ENCODE assay signal across 23 cellular contexts in the genomic region with DNA sequence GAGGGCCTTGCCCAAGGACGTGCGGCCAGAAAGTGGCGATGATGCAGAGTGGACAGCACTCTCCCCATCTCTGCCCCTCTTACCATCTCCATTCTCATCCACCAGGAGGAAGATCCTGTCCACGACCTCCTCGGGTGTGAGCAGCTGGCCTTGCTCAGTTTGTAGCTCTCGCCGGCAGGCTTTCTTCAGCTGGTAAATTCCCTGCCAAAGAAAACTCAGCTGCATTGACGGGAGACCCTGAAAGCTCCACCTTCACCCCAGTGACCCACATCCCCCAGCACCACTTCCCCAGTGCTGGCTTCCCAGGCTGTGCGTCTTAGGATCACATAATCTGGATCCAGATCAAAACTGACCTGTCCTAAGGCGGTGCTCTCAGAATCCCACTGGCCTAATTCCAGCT. TPM values are rescaled to one million over a fixed set of nuclear protein-coding genes. Genes with fewer than 3 reads are reported as not detected.
"Had no signal": no experiment of that assay in that cellular context is flagged by ENCODE, and none has a peak within 500 bp of the region (broad histone marks: within the 10 kb centered on the region; RNA-seq: fewer than 3 reads in every experiment).

No MANE protein-coding gene starts in this region.

- H3K9me3 ChIP-seq: adrenal gland, MG63 had no signal

- H3K4me3 Mint-ChIP-seq: activated B cell treated with CpG ODN at 0.5 μM for 24 hours; activated CD4-positive, alpha-beta T cell treated with anti-CD3 and anti-CD28 coated beads, Interleukin-2, amount 10 ng/mL, durations not matched to agents 24 days and 14 days; activated naive CD8-positive, alpha-beta T cell treated with anti-CD3 and anti-CD28 coated beads, Interleukin-2, amount 10 ng/mL, durations not matched to agents 7 days and 5 days; activated T-helper 17 cell treated with anti-CD3 and anti-CD28 coated beads, Interleukin-2, amount 50 U/mL, for 72 hours; T-helper 17 cell had no signal

- H3K27ac Mint-ChIP-seq: activated B cell treated with CpG ODN at 0.5 μM for 24 hours; activated CD4-positive, alpha-beta T cell treated with anti-CD3 and anti-CD28 coated beads, Interleukin-2, amount 10 ng/mL, durations not matched to agents 24 days and 14 days; activated naive CD8-positive, alpha-beta T cell treated with anti-CD3 and anti-CD28 coated beads, Interleukin-2, amount 10 ng/mL, durations not matched to agents 7 days and 5 days; activated T-helper 17 cell treated with anti-CD3 and anti-CD28 coated beads, Interleukin-2, amount 50 U/mL, for 72 hours; T-helper 17 cell had no signal

- H3K36me3 ChIP-seq: adrenal gland, MG63 had no signal

- ATAC-seq: activated T-helper 17 cell treated with anti-CD3 and anti-CD28 coated beads, Interleukin-2, amount 50 U/mL, for 72 hours; T-helper 17 cell had no signal

- H3K27me3 Mint-ChIP-seq: activated CD4-positive, alpha-beta T cell treated with anti-CD3 and anti-CD28 coated beads, Interleukin-2, amount 10 ng/mL, durations not matched to agents 24 days and 14 days; activated naive CD8-positive, alpha-beta T cell treated with anti-CD3 and anti-CD28 coated beads, Interleukin-2, amount 10 ng/mL, durations not matched to agents 7 days and 5 days; activated T-helper 17 cell treated with anti-CD3 and anti-CD28 coated beads, Interleukin-2, amount 50 U/mL, for 72 hours had no signal

- H3K27me3 ChIP-seq: adrenal gland, MG63 had no signal

- H3K4me1 Mint-ChIP-seq: activated B cell treated with CpG ODN at 0.5 μM for 24 hours; activated CD4-positive, alpha-beta T cell treated with anti-CD3 and anti-CD28 coated beads, Interleukin-2, amount 10 ng/mL, durations not matched to agents 24 days and 14 days; activated naive CD8-positive, alpha-beta T cell treated with anti-CD3 and anti-CD28 coated beads, Interleukin-2, amount 10 ng/mL, durations not matched to agents 7 days and 5 days; activated T-helper 17 cell treated with anti-CD3 and anti-CD28 coated beads, Interleukin-2, amount 50 U/mL, for 72 hours; T-helper 17 cell had no signal

- H3K9me3 Mint-ChIP-seq: activated B cell treated with CpG ODN at 0.5 μM for 24 hours; activated CD4-positive, alpha-beta T cell treated with anti-CD3 and anti-CD28 coated beads, Interleukin-2, amount 10 ng/mL, durations not matched to agents 24 days and 14 days; activated naive CD8-positive, alpha-beta T cell treated with anti-CD3 and anti-CD28 coated beads, Interleukin-2, amount 10 ng/mL, durations not matched to agents 7 days and 5 days; activated T-helper 17 cell treated with anti-CD3 and anti-CD28 coated beads, Interleukin-2, amount 50 U/mL, for 72 hours had no signal

- H3K4me3 ChIP-seq: adrenal gland, MG63 had no signal

- H3K27ac ChIP-seq: adrenal gland had no signal

- H3K36me3 Mint-ChIP-seq: activated naive CD8-positive, alpha-beta T cell treated with anti-CD3 and anti-CD28 coated beads, Interleukin-2, amount 10 ng/mL, durations not matched to agents 7 days and 5 days had no signal

- DNase-seq: activated B cell treated with CpG ODN at 0.5 μM for 24 hours; activated CD4-positive, alpha-beta T cell treated with anti-CD3 and anti-CD28 coated beads for 1 hour; activated CD4-positive, alpha-beta T cell treated with anti-CD3 and anti-CD28 coated beads, Interleukin-2, amount 10 ng/mL, durations not matched to agents 24 days and 14 days; activated CD4-positive, alpha-beta T cell treated with anti-CD3 and anti-CD28 coated beads, Interleukin-2, amount 50 U/mL, for 48 hours; activated naive CD4-positive, alpha-beta T cell treated with anti-CD3 and anti-CD28 coated beads, Interleukin-2, amount 50 U/mL, for 16 hours; activated naive CD8-positive, alpha-beta T cell treated with anti-CD3 and anti-CD28 coated beads, Interleukin-2, amount 10 ng/mL, durations not matched to agents 7 days and 5 days; activated T-cell treated with anti-CD3 and anti-CD28 coated beads, Interleukin-2, amount 50 U/mL, for 48 hours; anterior cingulate cortex; caudate nucleus; MG63; MV-4-11; NCI-H1092 treated with DMSO at 0.1 percent for 48 hours; NCI-H1436; NCI-H1694 treated with DMSO at 0.1 percent for 48 hours; NCI-H2081; NCI-H446; NCI-H524; SHP77 treated with DMSO at 0.1 percent for 48 hours; T-helper 17 cell; T-helper 9 cell had no signal

- H3K4me1 ChIP-seq: adrenal gland had no signal

RNA-seq across cellular contexts. Expression of gene GUCA1A, which starts 12.4 kb away (rescaled TPM):
- total RNA-seq: activated B cell treated with CpG ODN at 0.5 μM for 24 hours; activated CD4-positive, alpha-beta T cell treated with anti-CD3 and anti-CD28 coated beads, Interleukin-2, amount 10 ng/mL, durations not matched to agents 24 days and 14 days; activated naive CD8-positive, alpha-beta T cell treated with anti-CD3 and anti-CD28 coated beads, Interleukin-2, amount 10 ng/mL, durations not matched to agents 7 days and 5 days; adrenal gland; SK-MEL-5; T-helper 17 cell had no signal
- polyA plus RNA-seq: adrenal gland had no signal

RNA-seq across cellular contexts. Expression of gene C6orf132, which starts 43.2 kb away (rescaled TPM):
- total RNA-seq: activated B cell treated with CpG ODN at 0.5 μM for 24 hours, SK-MEL-5, T-helper 17 cell had no signal
